ENCODE assay signal across 11 cellular contexts in genomic region chr1:179010671-179011070, GRCh38.
"Had no signal": no experiment of that assay in that cellular context is flagged by ENCODE, and none has a peak within 500 bp of the region (broad histone marks: within the 10 kb centered on the region; RNA-seq: fewer than 3 reads in every experiment).

No MANE protein-coding gene starts in this region.

- H3K4me3 Mint-ChIP-seq: GM23338, H9, HFFc6 had no signal

- H3K4me1 Mint-ChIP-seq: GM23338 had no signal

- H3K4me3 ChIP-seq: GM23248, GM23338, HAP-1 had no signal

- ATAC-seq: GM23338, HCT116 had no signal

- H3K4me2 ChIP-seq: GM23338 had no signal

- H3K9me3 Mint-ChIP-seq: GM23338, H9, HFFc6 had no signal

- H3K36me3 ChIP-seq: HAP-1 had no signal

- H3K4me1 ChIP-seq: HAP-1 had no signal

- DNase-seq: GM23248, GOT3, H7, H9, HCEC 1CT, HFFc6 had no signal

- H3K27ac ChIP-seq: GM23248 had no signal

- FAIRE-seq: H1, H54 had no signal

- H3K9me3 ChIP-seq: HAP-1 had no signal

- H3K27ac Mint-ChIP-seq: GM23338, H9, HFFc6 had no signal
